ENCODE assay signal across 22 cellular contexts in genomic region chr7:47087866-47088265, GRCh38.
DNase-seq lines count a peak whose midpoint lies in the region; ATAC-seq and TF ChIP-seq lines count a peak whose summit lies in the region.
"Had no signal": no experiment of that assay in that cellular context is flagged by ENCODE, and none has a peak within 500 bp of the region (broad histone marks: within the 10 kb centered on the region; RNA-seq: fewer than 3 reads in every experiment).

No MANE protein-coding gene starts in this region.

- POLR2A ChIA-PET in MCF 10A (lab: Yijun Ruan, JAX) = interaction anchor here (1.1 to 1.5 kb wide), 2 partner anchors 8 to 154 kb away, joined by 3 to 4 read pairs; no protein-coding TSS in a partner anchor

- no peak overlapping the region for H3K4me3 Mint-ChIP-seq in MCF 10A (ENCODE audit: unreplicated experiment)
- H3K4me3 Mint-ChIP-seq: activated B cell treated with CpG ODN at 0.5 μM for 24 hours; activated CD8-positive, alpha-beta memory T cell treated with anti-CD3 and anti-CD28 coated beads, Interleukin-2, amount 10 ng/mL, durations not matched to agents 7 days and 5 days; CD4-positive, alpha-beta memory T cell had no signal

- CTCF ChIA-PET in MCF 10A (lab: Yijun Ruan, JAX) = interaction anchor here (0.6 to 2.5 kb wide), 23 partner anchors 9 to 1195 kb away, joined by 3 to 15 read pairs (median 3); no protein-coding TSS in a partner anchor

- no peak for TF ChIP-seq POLR2A in breast epithelium (IDR thresholded peaks at IDR 0.05)
- TF ChIP-seq POLR2A in vagina (IDR thresholded peaks at IDR 0.05) = no peak
- TF ChIP-seq POLR2A in erythroblast (IDR thresholded peaks at IDR 0.05; ENCODE audit: low read length) = no peak

- peaks cover 13% of the 10 kb centered on the region for H3K4me1 Mint-ChIP-seq in MCF 10A (ENCODE audit: insufficient read depth, unreplicated experiment)
- H3K4me1 Mint-ChIP-seq: activated CD8-positive, alpha-beta memory T cell treated with anti-CD3 and anti-CD28 coated beads, Interleukin-2, amount 10 ng/mL, durations not matched to agents 7 days and 5 days; CD4-positive, alpha-beta memory T cell had no signal

- no peak for ATAC-seq in GM21423 (IDR thresholded peaks at IDR 0.05; ENCODE audit: unreplicated experiment)
- ATAC-seq: activated CD8-positive, alpha-beta memory T cell treated with anti-CD3 and anti-CD28 coated beads, Interleukin-2, amount 10 ng/mL, durations not matched to agents 7 days and 5 days had no signal

- in situ Hi-C loops in brain microvascular endothelial cell (cut with HindIII; ENCODE audit: low pct_ligation_motif_present, low sequenced_read_pairs) = loop anchor here (25.0 kb wide), 1 partner anchor 726 kb away; no protein-coding TSS in a partner anchor

- no peak overlapping the region for H3K4me3 ChIP-seq in breast epithelium
- no peak overlapping the region for H3K4me3 ChIP-seq in brain microvascular endothelial cell (ENCODE audit: low read depth, low read length)
- no peak overlapping the region for H3K4me3 ChIP-seq in vagina
- H3K4me3 ChIP-seq: Peyer's patch, thyroid gland had no signal

- BruUV-seq in MCF 10A (replicated peaks; lab: Mats Ljungman, UMichigan) = no TSS peak

- TF ChIP-seq CTCF in MCF 10A (IDR thresholded peaks at IDR 0.05; ENCODE audit: unreplicated experiment) (no peak), breast epithelium (IDR thresholded peaks at IDR 0.05) (no peak), brain microvascular endothelial cell (IDR thresholded peaks at IDR 0.05; ENCODE audit: low read depth, low read length, missing control alignments) (no peak), vagina (IDR thresholded peaks at IDR 0.05) (no peak)

- H3K4me1 ChIP-seq in breast epithelium (no peaks in the 10 kb centered on the region), vagina (peaks cover 6% of the 10 kb centered on the region)
- H3K4me1 ChIP-seq: Peyer's patch had no signal

- H3K36me3 ChIP-seq in breast epithelium = no peaks in the 10 kb centered on the region
- no peaks in the 10 kb centered on the region for H3K36me3 ChIP-seq in brain microvascular endothelial cell (replicated peaks)
- H3K36me3 ChIP-seq in vagina = no peaks in the 10 kb centered on the region
- H3K36me3 ChIP-seq: neutrophil, Peyer's patch, thyroid gland had no signal

- intact Hi-C loops in MCF 10A (cut with micrococcal nuclease) (loop anchor here (1.0 to 5.0 kb wide), 4 partner anchors 312 to 1165 kb away; no protein-coding TSS in a partner anchor), breast epithelium (cut with DNase I; ENCODE audit: low total_unique reads) (no loop called here), vagina (cut with DNase I) (loop anchor here (5.0 kb wide), 1 partner anchor 1166 kb away; the partner anchor contains the start of gene IGFBP3), posterior cingulate gyrus (cut with DNase I) (loop anchor here (1.0 to 5.0 kb wide), 2 partner anchors 736 to 1171 kb away; no protein-coding TSS in a partner anchor)

- no peak overlapping the region for H3K27ac ChIP-seq in breast epithelium
- H3K27ac ChIP-seq in brain microvascular endothelial cell = no peak overlapping the region
- peak overlapping the region; percentile 45 for H3K27ac ChIP-seq in vagina
- H3K27ac ChIP-seq: neutrophil, Peyer's patch, thyroid gland had no signal

- H3K9me3 Mint-ChIP-seq in MCF 10A (ENCODE audit: unreplicated experiment) = no peaks in the 10 kb centered on the region
- H3K9me3 Mint-ChIP-seq: activated B cell treated with CpG ODN at 0.5 μM for 24 hours; CD4-positive, alpha-beta memory T cell; IgD-negative memory B cell had no signal

- H3K36me3 Mint-ChIP-seq in MCF 10A (ENCODE audit: insufficient read depth, unreplicated experiment) = no peaks in the 10 kb centered on the region
- H3K36me3 Mint-ChIP-seq: activated CD8-positive, alpha-beta memory T cell treated with anti-CD3 and anti-CD28 coated beads, Interleukin-2, amount 10 ng/mL, durations not matched to agents 7 days and 5 days; CD4-positive, alpha-beta memory T cell; IgD-negative memory B cell had no signal

- H3K27me3 ChIP-seq in breast epithelium (no peaks in the 10 kb centered on the region), brain microvascular endothelial cell (replicated peaks) (no peaks in the 10 kb centered on the region), vagina (no peaks in the 10 kb centered on the region)
- H3K27me3 ChIP-seq: neutrophil, Peyer's patch, thyroid gland had no signal

- H3K27ac Mint-ChIP-seq in MCF 10A (ENCODE audit: low read depth, unreplicated experiment) = peak overlapping the region; percentile 52
- H3K27ac Mint-ChIP-seq: activated B cell treated with CpG ODN at 0.5 μM for 24 hours; activated CD8-positive, alpha-beta memory T cell treated with anti-CD3 and anti-CD28 coated beads, Interleukin-2, amount 10 ng/mL, durations not matched to agents 7 days and 5 days; IgD-negative memory B cell had no signal

- H3K9me3 ChIP-seq in breast epithelium (no peaks in the 10 kb centered on the region), vagina (no peaks in the 10 kb centered on the region)
- H3K9me3 ChIP-seq: neutrophil, Peyer's patch, thyroid gland had no signal

- no peak for DNase-seq in MCF 10A (ENCODE audit: unreplicated experiment)
- no peak for DNase-seq in breast epithelium (ENCODE audit: low spot score in 2 of 2)
- DNase-seq in brain microvascular endothelial cell = peak; percentile 48
- DNase-seq in iris pigment epithelial cell (ENCODE audit: low read depth) = peak; percentile 67
- DNase-seq in vagina (ENCODE audit: extremely low spot score in 2 of 2) = no peak
- DNase-seq in erythroblast (lab: John Stamatoyannopoulos, UW) = no peak
- DNase-seq in posterior cingulate gyrus = no peak
- DNase-seq: 8988T; activated B cell treated with CpG ODN at 0.5 μM for 24 hours; activated CD8-positive, alpha-beta memory T cell treated with anti-CD3 and anti-CD28 coated beads, Interleukin-2, amount 10 ng/mL, durations not matched to agents 7 days and 5 days; activated gamma-delta T cell; CD4-positive, alpha-beta memory T cell; NCI-H1048; NCI-H774; Peyer's patch; stimulated activated CD4-positive, alpha-beta T cell treated with anti-CD3 and anti-CD28 coated beads, Interleukin-2, amount 100 ng/mL, for 48 hours; stimulated activated CD8-positive, alpha-beta memory T cell treated with anti-CD3 and anti-CD28 coated beads, Interleukin-4, amount 100 ng/mL, for 48 hours; SW 1271 had no signal

- no peaks in the 10 kb centered on the region for H3K27me3 Mint-ChIP-seq in MCF 10A (ENCODE audit: insufficient read depth, unreplicated experiment)
- H3K27me3 Mint-ChIP-seq: activated CD8-positive, alpha-beta memory T cell treated with anti-CD3 and anti-CD28 coated beads, Interleukin-2, amount 10 ng/mL, durations not matched to agents 7 days and 5 days; IgD-negative memory B cell had no signal

Comparison
In these comparisons a context has a peak if more than half of its experiments do, and no peak if none do; other contexts are left out.
1. DNase-seq: peak in brain microvascular endothelial cell (single experiment) and iris pigment epithelial cell (single experiment); none in MCF 10A (single experiment), breast epithelium (0 of 2), vagina (0 of 2), erythroblast (0 of 2) and posterior cingulate gyrus (0 of 10).